In genomic region chr1:226646026-226646869, GRCh38 we compare ENCODE assay signal across 1 cellular context.
TF ChIP-seq lines count a peak whose summit lies in the region.

No MANE protein-coding gene starts in this region.

TF ChIP-seq in SK-N-SH, 30 proteins besides CTCF, POLR2A, EP300 and RAD21 (continued from another document):
- TF ChIP-seq IRF3 (IDR thresholded peaks at IDR 0.05; ENCODE audit: low read depth, low read length): no peak
TF ChIP-seq in SK-N-SH: peak in this region for 0.
